In the genomic region with DNA sequence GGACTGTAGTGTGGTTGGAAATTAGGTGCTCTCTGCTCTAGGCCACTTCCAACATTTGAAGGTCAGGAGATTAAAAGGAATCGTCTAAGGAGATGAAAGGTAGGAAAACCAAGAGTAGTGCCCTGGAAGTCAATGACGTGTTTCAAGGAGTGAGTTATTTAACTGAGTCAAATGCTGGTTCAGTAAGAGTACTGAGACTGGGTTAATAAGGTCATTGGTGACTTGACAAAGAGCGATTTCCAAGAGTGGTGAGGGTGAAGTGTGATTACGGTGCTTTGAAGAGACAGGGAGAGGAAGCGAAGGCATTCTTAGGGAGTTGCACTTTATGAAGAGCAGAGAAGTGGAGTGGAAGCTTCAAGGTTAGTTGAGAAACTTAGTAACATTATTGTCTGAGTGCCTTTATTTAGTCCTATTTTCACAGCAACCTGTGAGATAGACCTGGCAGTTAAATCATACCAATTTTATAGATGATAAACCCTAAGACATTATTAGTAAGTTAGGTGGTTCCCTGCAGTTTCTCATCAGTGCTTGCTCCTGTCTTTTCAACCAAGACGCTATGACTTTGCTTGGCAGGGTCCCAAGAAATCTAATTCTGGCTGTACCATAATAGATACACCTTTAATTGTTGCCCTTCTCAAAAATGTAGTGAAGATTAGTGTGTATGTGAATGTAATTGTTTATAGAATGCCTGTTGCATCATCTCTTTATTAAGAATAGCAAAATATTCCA, we compare ENCODE assay signal across 11 cellular contexts. TPM values are rescaled to one million over a fixed set of nuclear protein-coding genes. Genes with fewer than 3 reads are reported as not detected.
DNase-seq lines count a peak whose midpoint lies in the region; ATAC-seq, FAIRE-seq and TF ChIP-seq lines count a peak whose summit lies in the region.
"Had no signal": no experiment of that assay in that cellular context is flagged by ENCODE, and none has a peak within 500 bp of the region (broad histone marks: within the 10 kb centered on the region; RNA-seq: fewer than 3 reads in every experiment).

No MANE protein-coding gene starts in this region.

- peaks cover 79% of the 10 kb centered on the region for H3K36me3 Mint-ChIP-seq in CD8-positive, alpha-beta T cell

- TF ChIP-seq CTCF in CD8-positive, alpha-beta T cell (IDR thresholded peaks at IDR 0.05) = no peak
- no peak for TF ChIP-seq CTCF in bronchial epithelial cell (IDR thresholded peaks at IDR 0.05; ENCODE audit: insufficient read depth, low read length, severe bottlenecking)

- no peaks in the 10 kb centered on the region for H3K27me3 ChIP-seq in CD8-positive, alpha-beta T cell (ENCODE audit: insufficient read depth, low read length)
- no peaks in the 10 kb centered on the region for H3K27me3 ChIP-seq in HUES6 (ENCODE audit: control insufficient read depth, insufficient read depth, low read length)
- H3K27me3 ChIP-seq in bronchial epithelial cell (ENCODE audit: control insufficient read depth, insufficient read depth, low read length) = no peaks in the 10 kb centered on the region
- H3K27me3 ChIP-seq in mesendoderm (ENCODE audit: insufficient read depth, low read length, poor library complexity) = no peaks in the 10 kb centered on the region
- H3K27me3 ChIP-seq: stomach had no signal

- no peak overlapping the region for H4K5ac ChIP-seq in mesendoderm (ENCODE audit: low read length)

- no CpG with 5 or more reads among the region's 6 CpGs for WGBS in mesendoderm (ENCODE audit: extremely low coverage, insufficient coverage, low lambda C conversion rate)

- H3K27me3 Mint-ChIP-seq in CD8-positive, alpha-beta T cell (ENCODE audit: low read depth) = no peaks in the 10 kb centered on the region

- peaks cover 70% of the 10 kb centered on the region for H3K79me2 ChIP-seq in mesendoderm (ENCODE audit: control insufficient read depth, insufficient read depth, low read length)

- no peak overlapping the region for H3K4ac ChIP-seq in mesendoderm (ENCODE audit: low read depth, low read length)

- no peak overlapping the region for H3K27ac ChIP-seq in CD8-positive, alpha-beta T cell (ENCODE audit: low read depth, low read length)
- peak overlapping the region; percentile 13; the same call in 1 of the 2 replicates for H3K27ac ChIP-seq in HUES6 (ENCODE audit: low read depth, low read length)
- H3K27ac ChIP-seq in mesendoderm (ENCODE audit: low read depth, low read length) = no peak overlapping the region

- no peaks in the 10 kb centered on the region for H3K9me3 Mint-ChIP-seq in CD8-positive, alpha-beta T cell

- POLR2A ChIA-PET in CD8-positive, alpha-beta T cell (lab: Charles Lee) = interaction anchor here (0.6 kb wide), 2 partner anchors 155 to 855 kb away, joined by 3 read pairs; no protein-coding TSS in a partner anchor

- no peak overlapping the region for H3K23ac ChIP-seq in mesendoderm (ENCODE audit: low read length)

- CTCF ChIA-PET in CD8-positive, alpha-beta T cell (lab: Charles Lee) = no interaction called here

- no peaks in the 10 kb centered on the region for H3K79me1 ChIP-seq in mesendoderm (ENCODE audit: low read length)

- no peak for FAIRE-seq in bronchial epithelial cell (lab: Jason Lieb, UNC)
- FAIRE-seq: colon, small intestine had no signal

- no peak overlapping the region for H3K18ac ChIP-seq in mesendoderm (ENCODE audit: low read length)

- peak overlapping the region; percentile 80 for H3K27ac Mint-ChIP-seq in CD8-positive, alpha-beta T cell

- peaks cover 61% of the 10 kb centered on the region for H3K4me1 Mint-ChIP-seq in CD8-positive, alpha-beta T cell (ENCODE audit: low read depth)

- no peak for ATAC-seq in CD8-positive, alpha-beta T cell
- ATAC-seq in GM19455 (IDR thresholded peaks at IDR 0.05; ENCODE audit: unreplicated experiment) = no peak

- DNase-seq in CD8-positive, alpha-beta T cell = no peak
- DNase-seq in bronchial epithelial cell (ENCODE audit: low read depth) = peak; percentile 55
- DNase-seq in mesendoderm = no peak
- no peak for DNase-seq in cortex of kidney (lab: John Stamatoyannopoulos, UW)
- DNase-seq in NCI-H128 (lab: John Stamatoyannopoulos, UW; ENCODE audit: unreplicated experiment) = no peak
- DNase-seq: KBM-7, small intestine, stomach had no signal

- no peak overlapping the region for H4K8ac ChIP-seq in mesendoderm (ENCODE audit: low read depth, low read length)

- H3K9me3 ChIP-seq in CD8-positive, alpha-beta T cell (ENCODE audit: low read length) = no peaks in the 10 kb centered on the region
- no peaks in the 10 kb centered on the region for H3K9me3 ChIP-seq in HUES6 (ENCODE audit: control insufficient read depth, insufficient read depth, low read depth, low read length)
- H3K9me3 ChIP-seq: stomach had no signal

- H3K36me3 ChIP-seq in CD8-positive, alpha-beta T cell (ENCODE audit: insufficient read depth, low read length) = peaks cover 57% of the 10 kb centered on the region
- H3K36me3 ChIP-seq in HUES6 (ENCODE audit: control insufficient read depth, insufficient read depth, low read length) (peaks cover 85% of the 10 kb centered on the region), bronchial epithelial cell (ENCODE audit: control insufficient read depth, insufficient read depth, low read length) (peaks cover 14% of the 10 kb centered on the region), mesendoderm (ENCODE audit: control insufficient read depth, insufficient read depth, low read length) (peaks cover 6% of the 10 kb centered on the region)

- no peak overlapping the region for H2BK15ac ChIP-seq in mesendoderm (replicated peaks; ENCODE audit: low read depth)

- no peak overlapping the region for H3K9ac ChIP-seq in HUES6 (ENCODE audit: low read length)
- no peak overlapping the region for H3K9ac ChIP-seq in mesendoderm (ENCODE audit: low read length)

- no peak overlapping the region for H2BK5ac ChIP-seq in mesendoderm (ENCODE audit: low read length)

- H2AK5ac ChIP-seq in mesendoderm (ENCODE audit: low read length) = no peak overlapping the region

- no peak overlapping the region for H3K4me3 ChIP-seq in CD8-positive, alpha-beta T cell (ENCODE audit: low read depth, low read length)
- H3K4me3 ChIP-seq in HUES6 (ENCODE audit: low read depth, low read length) = no peak overlapping the region
- no peak overlapping the region for H3K4me3 ChIP-seq in bronchial epithelial cell (ENCODE audit: low read depth, low read length)
- no peak overlapping the region for H3K4me3 ChIP-seq in mesendoderm (ENCODE audit: low read length)

- no peak overlapping the region for H3K4me2 ChIP-seq in mesendoderm (ENCODE audit: low read length)

- intact Hi-C loops in CD8-positive, alpha-beta T cell (cut with DNase I, micrococcal nuclease) = loop anchor here (10.0 kb wide), 2 partner anchors 211 to 351 kb away; partner anchors contain the start of genes RHOT1 (in 2 of the 2) and LRRC37B (in 1 of the 2)

- H3K56ac ChIP-seq in mesendoderm (ENCODE audit: low read length) = peak overlapping the region; percentile 17

- peak overlapping the region; percentile 71 for H3K4me3 Mint-ChIP-seq in CD8-positive, alpha-beta T cell

- no peak overlapping the region for H2BK120ac ChIP-seq in mesendoderm (ENCODE audit: low read depth, low read length)

- H3K4me1 ChIP-seq in CD8-positive, alpha-beta T cell (ENCODE audit: insufficient read depth, low read length) = peaks cover 68% of the 10 kb centered on the region
- H3K4me1 ChIP-seq in HUES6 (ENCODE audit: control insufficient read depth, insufficient read depth, low read length) (no peaks in the 10 kb centered on the region), mesendoderm (ENCODE audit: control insufficient read depth, low read depth, low read length) (no peaks in the 10 kb centered on the region)

RNA-seq across cellular contexts. Expression of gene ZNF207, which starts 5.9 kb away (rescaled TPM):
- total RNA-seq in CD8-positive, alpha-beta T cell = 100 to 1,000 TPM; 276 to 277 TPM
- 58.7 and 64.1 TPM in 2 replicates for total RNA-seq in bronchial epithelial cell
- polyA plus RNA-seq in mesendoderm (2013, experiment 1 of 2) = 270 TPM
- polyA plus RNA-seq in mesendoderm (2013, experiment 2 of 2) = 263 TPM

RNA-seq across cellular contexts. Expression of gene C17orf75, which starts 13.8 kb away (rescaled TPM):
- total RNA-seq in CD8-positive, alpha-beta T cell = 10 to 100 TPM; 12.5 to 14.0 TPM
- total RNA-seq in bronchial epithelial cell = 16.8 and 28.0 TPM in 2 replicates
- polyA plus RNA-seq in mesendoderm (2013, experiment 1 of 2) = 30.9 TPM
- 31.9 TPM for polyA plus RNA-seq in mesendoderm (2013, experiment 2 of 2)
